ENCODE assay signal across 8 cellular contexts in genomic region chr4:184734758-184735157, GRCh38. TPM values are rescaled to one million over a fixed set of nuclear protein-coding genes. Genes with fewer than 3 reads are reported as not detected.
DNase-seq lines count a peak whose midpoint lies in the region; ATAC-seq and TF ChIP-seq lines count a peak whose summit lies in the region.

No MANE protein-coding gene starts in this region.

- H3K36me3 ChIP-seq in WERI-Rb-1 (peaks cover 27% of the 10 kb centered on the region), gastroesophageal sphincter (no peaks in the 10 kb centered on the region), smooth muscle cell (ENCODE audit: low read depth) (no peaks in the 10 kb centered on the region)

- H2AFZ ChIP-seq in smooth muscle cell (ENCODE audit: low read depth) = peak overlapping the region; percentile 78

- TF ChIP-seq POLR2A in gastroesophageal sphincter (IDR thresholded peaks at IDR 0.05) = no peak

- no peak for TF ChIP-seq CTCF in WERI-Rb-1 (IDR thresholded peaks at IDR 0.05; ENCODE audit: low read depth, low read length)
- no peak for TF ChIP-seq CTCF in gastroesophageal sphincter (IDR thresholded peaks at IDR 0.05)
- no peak for TF ChIP-seq CTCF in smooth muscle cell (IDR thresholded peaks at IDR 0.05; ENCODE audit: borderline replicate concordance, insufficient read depth, poor library complexity, severe bottlenecking)

- no peaks in the 10 kb centered on the region for H4K20me1 ChIP-seq in smooth muscle cell (ENCODE audit: low read depth)

- DNase-seq in NCI-H510A treated with DMSO at 0.1 percent for 48 hours (lab: John Stamatoyannopoulos, UW) = peak; percentile 8
- DNase-seq in NCI-H510A (lab: John Stamatoyannopoulos, UW) = no peak
- no peak for DNase-seq in WERI-Rb-1
- DNase-seq in smooth muscle cell (lab: John Stamatoyannopoulos, UW; ENCODE audit: unreplicated experiment) = no peak
- no peak for DNase-seq in effector CD4-positive, alpha-beta T cell

- H3K27ac ChIP-seq in WERI-Rb-1 (peak overlapping the region; percentile 67), gastroesophageal sphincter (peak overlapping the region in 1 of 4 donors; percentile 80), smooth muscle cell (ENCODE audit: low read depth) (no peak overlapping the region)

- H3K4me3 ChIP-seq in WERI-Rb-1 (ENCODE audit: low read depth, low read length) (peak overlapping the region; percentile 96), gastroesophageal sphincter (peak overlapping the region; percentile 66 to 88), smooth muscle cell (peak overlapping the region; percentile 86)

- H3K79me2 ChIP-seq in smooth muscle cell (ENCODE audit: low read depth) = peaks cover 7% of the 10 kb centered on the region

- H3K9me3 ChIP-seq in WERI-Rb-1 (ENCODE audit: severe bottlenecking) (peaks cover 1% of the 10 kb centered on the region), gastroesophageal sphincter (no peaks in the 10 kb centered on the region), smooth muscle cell (replicated peaks; ENCODE audit: low read depth) (no peaks in the 10 kb centered on the region)

- H3K27me3 ChIP-seq in WERI-Rb-1 (ENCODE audit: insufficient read depth, low read depth, severe bottlenecking) (no peaks in the 10 kb centered on the region), gastroesophageal sphincter (no peaks in the 10 kb centered on the region), smooth muscle cell (ENCODE audit: low read depth) (no peaks in the 10 kb centered on the region)

- no peak for ATAC-seq in gastroesophageal sphincter
- ATAC-seq in GM21786 (IDR thresholded peaks at IDR 0.05; ENCODE audit: unreplicated experiment) = no peak
- ATAC-seq in GM19324 (IDR thresholded peaks at IDR 0.05; ENCODE audit: low FRiP score, unreplicated experiment) = no peak

- 42 to 47% methylated on average over 6 of the region's 6 CpGs for WGBS in gastroesophageal sphincter (ENCODE audit: low coverage in 1 of 2), 2 donors
- WGBS in smooth muscle cell (ENCODE audit: low lambda C conversion rate) = 72% methylated on average over 6 of the region's 6 CpGs

- H3K4me1 ChIP-seq in gastroesophageal sphincter (peaks cover 0 to 18% (median 5%) of the 10 kb centered on the region in 3 donors), smooth muscle cell (ENCODE audit: low read depth) (peaks cover 15% of the 10 kb centered on the region)

- H3K9ac ChIP-seq in smooth muscle cell (ENCODE audit: low read depth) = no peak overlapping the region

- H3F3A ChIP-seq in smooth muscle cell (ENCODE audit: low read depth) = no peaks in the 10 kb centered on the region

- no peak for TF ChIP-seq EP300 in gastroesophageal sphincter (IDR thresholded peaks at IDR 0.05)

- peak overlapping the region; percentile 99 for H3K4me2 ChIP-seq in smooth muscle cell

RNA-seq across cellular contexts. Expression of gene CENPU, which starts 0.9 kb away (rescaled TPM):
- 1 to 10 TPM in 2 of 4 donors, under 1 TPM in 1, not detected in 1; 0.54 to 8.0 (median 1.1) TPM for total RNA-seq in gastroesophageal sphincter
- total RNA-seq in smooth muscle cell = 12.9 and 18.4 TPM in 2 replicates
- 9.1 and 12.2 TPM in 2 replicates for polyA plus RNA-seq in smooth muscle cell
